In genomic region chr11:8291421-8292350, GRCh38 we compare ENCODE assay signal across 19 cellular contexts. TPM values are rescaled to one million over a fixed set of nuclear protein-coding genes. Genes with fewer than 3 reads are reported as not detected.
"Had no signal": no experiment of that assay in that cellular context is flagged by ENCODE, and none has a peak within 500 bp of the region (broad histone marks: within the 10 kb centered on the region; RNA-seq: fewer than 3 reads in every experiment).

No MANE protein-coding gene starts in this region.

- H3K4me3 Mint-ChIP-seq: central memory CD8-positive, alpha-beta T cell; effector memory CD8-positive, alpha-beta T cell; naive thymus-derived CD4-positive, alpha-beta T cell; stimulated activated naive B cell treated with anti-CD40 and anti-IgM and Interleukin-4, amounts not matched to agents 10 μg/mL and 1 μg/mL and 100 μg/mL, for 72 hours; T-helper 2 cell treated with Interferon-gamma antibody and Interleukin-4, amounts not matched to agents 5 μg/mL and 100 μg/mL, for 36 hours had no signal

- ATAC-seq: activated naive CD4-positive, alpha-beta T cell treated with anti-CD3 and anti-CD28 coated beads, Interleukin-2, amount 50 U/mL, for 72 hours; body of pancreas; effector memory CD8-positive, alpha-beta T cell; gastroesophageal sphincter; naive thymus-derived CD4-positive, alpha-beta T cell; stimulated activated naive B cell treated with anti-CD40 and anti-IgM and Interleukin-4, amounts not matched to agents 10 μg/mL and 1 μg/mL and 100 μg/mL, for 72 hours had no signal

- H3K4me1 Mint-ChIP-seq: central memory CD8-positive, alpha-beta T cell; stimulated activated naive B cell treated with anti-CD40 and anti-IgM and Interleukin-4, amounts not matched to agents 10 μg/mL and 1 μg/mL and 100 μg/mL, for 72 hours had no signal

- H3K27ac Mint-ChIP-seq: activated T-helper 2 cell treated with anti-CD3 and anti-CD28 coated beads, Interferon-gamma antibody, Interleukin-2, Interleukin-4, amounts not matched to agents 10 μg/mL and 5 μg/mL and 100 μg/mL, durations not matched to agents 14 hours and 24 hours and 36 hours; effector memory CD8-positive, alpha-beta T cell; naive thymus-derived CD4-positive, alpha-beta T cell; stimulated activated naive B cell treated with anti-CD40 and anti-IgM and Interleukin-4, amounts not matched to agents 10 μg/mL and 1 μg/mL and 100 μg/mL, for 72 hours; T-helper 2 cell treated with Interferon-gamma antibody and Interleukin-4, amounts not matched to agents 5 μg/mL and 100 μg/mL, for 36 hours had no signal

- DNase-seq: activated CD4-positive, alpha-beta T cell treated with anti-CD3 and anti-CD28 coated beads, Interleukin-2, amount 50 U/mL, for 48 hours; activated CD4-positive, CD25-positive, alpha-beta regulatory T cell treated with anti-CD3 and anti-CD28 coated beads, Interleukin-2, amount 50 U/mL, for 72 hours; amniotic stem cell; effector memory CD8-positive, alpha-beta T cell; ovary; SJCRH30; stimulated activated naive B cell treated with anti-CD40 and anti-IgM and Interleukin-4, amounts not matched to agents 10 μg/mL and 1 μg/mL and 100 μg/mL, for 72 hours; SW 1271 had no signal

- H3K36me3 Mint-ChIP-seq: activated naive CD4-positive, alpha-beta T cell treated with anti-CD3 and anti-CD28 coated beads, Interleukin-2, amount 50 U/mL, for 72 hours; naive thymus-derived CD4-positive, alpha-beta T cell; stimulated activated naive B cell treated with anti-CD40 and anti-IgM and Interleukin-4, amounts not matched to agents 10 μg/mL and 1 μg/mL and 100 μg/mL, for 72 hours had no signal

- H3K9me3 Mint-ChIP-seq: activated naive CD4-positive, alpha-beta T cell treated with anti-CD3 and anti-CD28 coated beads, Interleukin-2, amount 50 U/mL, for 72 hours; activated T-helper 2 cell treated with anti-CD3 and anti-CD28 coated beads, Interferon-gamma antibody, Interleukin-2, Interleukin-4, amounts not matched to agents 10 μg/mL and 5 μg/mL and 100 μg/mL, durations not matched to agents 14 hours and 24 hours and 36 hours; central memory CD8-positive, alpha-beta T cell; effector memory CD8-positive, alpha-beta T cell; stimulated activated naive B cell treated with anti-CD40 and anti-IgM and Interleukin-4, amounts not matched to agents 10 μg/mL and 1 μg/mL and 100 μg/mL, for 72 hours; T-helper 2 cell treated with Interferon-gamma antibody and Interleukin-4, amounts not matched to agents 5 μg/mL and 100 μg/mL, for 36 hours had no signal

RNA-seq across cellular contexts. Expression of gene LMO1, which starts 28.0 kb away (rescaled TPM):
- total RNA-seq: activated naive CD4-positive, alpha-beta T cell treated with anti-CD3 and anti-CD28 coated beads, Interleukin-2, amount 50 U/mL, for 72 hours; activated T-helper 2 cell treated with anti-CD3 and anti-CD28 coated beads, Interferon-gamma antibody, Interleukin-2, Interleukin-4, amounts not matched to agents 10 μg/mL and 5 μg/mL and 100 μg/mL, durations not matched to agents 14 hours and 24 hours and 36 hours; epithelial cell of proximal tubule; gastroesophageal sphincter; hepatocyte; liver; mononuclear cell; naive thymus-derived CD4-positive, alpha-beta T cell had no signal
